ENCODE assay signal across 16 cellular contexts in genomic region chr11:134750619-134751018, GRCh38.
A peak's percentile ranks its signal among the peaks of the same experiment; 100 is the strongest.
DNase-seq lines count a peak whose midpoint lies in the region; TF ChIP-seq lines count a peak whose summit lies in the region.
"Had no signal": no experiment of that assay in that cellular context is flagged by ENCODE, and none has a peak within 500 bp of the region (broad histone marks: within the 10 kb centered on the region; RNA-seq: fewer than 3 reads in every experiment).

No MANE protein-coding gene starts in this region.

- peak in 1 of 2 experiments; percentile 15 for DNase-seq in Caco-2
- peak; percentile 65 for DNase-seq in chondrocyte (ENCODE audit: low spot score)
- DNase-seq in mucosa of gallbladder (ENCODE audit: low spot score) = peak; percentile 3
- peak; percentile 6 for DNase-seq in ureter (ENCODE audit: low spot score)
- DNase-seq in HT-29 (ENCODE audit: low spot score) = no peak
- no peak for DNase-seq in esophagus muscularis mucosa (ENCODE audit: extremely low spot score)
- DNase-seq in CD1c-positive myeloid dendritic cell (ENCODE audit: extremely low spot score) = no peak
- DNase-seq: BE2C; Calu3; CD4-positive, CD25-positive, alpha-beta regulatory T cell; DMS79 treated with DMSO at 0.1 percent for 48 hours; EL; H7; IMR-90 had no signal

- peaks cover 41% of the 10 kb centered on the region for H3K4me1 Mint-ChIP-seq in Caco-2 (ENCODE audit: low read depth, unreplicated experiment)
- H3K4me1 Mint-ChIP-seq in chondrocyte (ENCODE audit: low read depth) = no peaks in the 10 kb centered on the region
- H3K4me1 Mint-ChIP-seq: CD4-positive, CD25-positive, alpha-beta regulatory T cell had no signal

- H3K27me3 Mint-ChIP-seq in Caco-2 (ENCODE audit: insufficient read depth, unreplicated experiment) = no peaks in the 10 kb centered on the region
- no peaks in the 10 kb centered on the region for H3K27me3 Mint-ChIP-seq in chondrocyte (ENCODE audit: low read depth)
- H3K27me3 Mint-ChIP-seq: CD4-positive, CD25-positive, alpha-beta regulatory T cell had no signal

- no peak for TF ChIP-seq EP300 in esophagus muscularis mucosa (IDR thresholded peaks at IDR 0.05)

- H3K9me3 ChIP-seq in Caco-2 (peaks cover 26% of the 10 kb centered on the region), esophagus muscularis mucosa (peaks cover 0 to 11% (median 4%) of the 10 kb centered on the region in 4 donors)
- H3K9me3 ChIP-seq: A549, BE2C had no signal

- no peak overlapping the region for H3K27ac ChIP-seq in esophagus muscularis mucosa (replicated peaks in 1 of 4)
- H3K27ac ChIP-seq: A549 had no signal

- BruUV-seq in Caco-2 (replicated peaks; lab: Mats Ljungman, UMichigan) = no TSS peak

- peak overlapping the region; percentile 10 for H3K27ac Mint-ChIP-seq in Caco-2 (ENCODE audit: unreplicated experiment)
- no peak overlapping the region for H3K27ac Mint-ChIP-seq in chondrocyte (ENCODE audit: unreplicated experiment)
- H3K27ac Mint-ChIP-seq: CD4-positive, CD25-positive, alpha-beta regulatory T cell; GM23338 had no signal

- no peak for TF ChIP-seq POLR2A in esophagus muscularis mucosa (IDR thresholded peaks at IDR 0.05; ENCODE audit: low read depth)

- WGBS in esophagus muscularis mucosa = 90% methylated on average over 2 of the region's 2 CpGs

- TF ChIP-seq CTCF in Caco-2 (IDR thresholded peaks at IDR 0.05; ENCODE audit: insufficient read depth in 1 of 2, low read depth in 1 of 2, low read length in 1 of 2, severe bottlenecking in 1 of 2, unreplicated experiment in 1 of 2) = no peak
- no peak for TF ChIP-seq CTCF in chondrocyte (IDR thresholded peaks at IDR 0.05)
- TF ChIP-seq CTCF in esophagus muscularis mucosa (IDR thresholded peaks at IDR 0.05) = no peak

- intact Hi-C loops in Caco-2 (cut with micrococcal nuclease; ENCODE audit: unreplicated experiment) (loop anchor here (2.0 kb wide), 1 partner anchor 68 kb away; no protein-coding TSS in a partner anchor), esophagus muscularis mucosa (cut with DNase I) (no loop called here)

- no peaks in the 10 kb centered on the region for H3K27me3 ChIP-seq in Caco-2 (replicated peaks; ENCODE audit: control insufficient read depth, insufficient read depth, low read length)
- peaks cover 0 to 7% (median 0%) of the 10 kb centered on the region in 4 donors for H3K27me3 ChIP-seq in esophagus muscularis mucosa

- H3K4me1 ChIP-seq in Caco-2 = peaks cover 44% of the 10 kb centered on the region
- H3K4me1 ChIP-seq in esophagus muscularis mucosa = no peaks in the 10 kb centered on the region
- H3K4me1 ChIP-seq: A549, BE2C had no signal

- H3K4me3 ChIP-seq in Caco-2 (ENCODE audit: low read depth, low read length) (no peak overlapping the region), esophagus muscularis mucosa (no peak overlapping the region)
- H3K4me3 ChIP-seq: A549, GM23338 had no signal

- POLR2A ChIA-PET in Caco-2 (lab: Charles Lee) = no interaction called here

- H3K36me3 ChIP-seq in Caco-2 (ENCODE audit: control insufficient read depth, insufficient read depth, low read length) (no peaks in the 10 kb centered on the region), esophagus muscularis mucosa (no peaks in the 10 kb centered on the region)
- H3K36me3 ChIP-seq: BE2C had no signal

- H3K9me3 Mint-ChIP-seq in Caco-2 (ENCODE audit: unreplicated experiment) (peaks cover 22% of the 10 kb centered on the region), chondrocyte (ENCODE audit: low read depth) (peaks cover 22% of the 10 kb centered on the region)

- CTCF ChIA-PET in Caco-2 (lab: Charles Lee) = no interaction called here

- peaks cover 8% of the 10 kb centered on the region for H3K36me3 Mint-ChIP-seq in Caco-2 (ENCODE audit: insufficient read depth, unreplicated experiment)
- H3K36me3 Mint-ChIP-seq in chondrocyte (ENCODE audit: low read depth) = peaks cover 3% of the 10 kb centered on the region
- H3K36me3 Mint-ChIP-seq: CD4-positive, CD25-positive, alpha-beta regulatory T cell had no signal

- H3K4me3 Mint-ChIP-seq in Caco-2 (ENCODE audit: unreplicated experiment) (no peak overlapping the region), chondrocyte (ENCODE audit: unreplicated experiment) (no peak overlapping the region)
- H3K4me3 Mint-ChIP-seq: CD4-positive, CD25-positive, alpha-beta regulatory T cell; GM23338 had no signal

Comparison
In these comparisons a context has a peak if more than half of its experiments do, and no peak if none do; other contexts are left out.
1. DNase-seq: peak in chondrocyte (single experiment), mucosa of gallbladder (single experiment) and ureter (single experiment); none in HT-29 (single experiment), esophagus muscularis mucosa (single experiment) and CD1c-positive myeloid dendritic cell (single experiment).